In genomic region chr19:52690395-52691214, GRCh38 we compare ENCODE assay signal across 1 cellular context.
TF ChIP-seq lines count a peak whose summit lies in the region.

No MANE protein-coding gene starts in this region.

TF ChIP-seq in K562, 482 proteins besides CTCF, POLR2A, EP300 and RAD21 (continued from another document and continues in another):
- TF ChIP-seq, protein P1, sequence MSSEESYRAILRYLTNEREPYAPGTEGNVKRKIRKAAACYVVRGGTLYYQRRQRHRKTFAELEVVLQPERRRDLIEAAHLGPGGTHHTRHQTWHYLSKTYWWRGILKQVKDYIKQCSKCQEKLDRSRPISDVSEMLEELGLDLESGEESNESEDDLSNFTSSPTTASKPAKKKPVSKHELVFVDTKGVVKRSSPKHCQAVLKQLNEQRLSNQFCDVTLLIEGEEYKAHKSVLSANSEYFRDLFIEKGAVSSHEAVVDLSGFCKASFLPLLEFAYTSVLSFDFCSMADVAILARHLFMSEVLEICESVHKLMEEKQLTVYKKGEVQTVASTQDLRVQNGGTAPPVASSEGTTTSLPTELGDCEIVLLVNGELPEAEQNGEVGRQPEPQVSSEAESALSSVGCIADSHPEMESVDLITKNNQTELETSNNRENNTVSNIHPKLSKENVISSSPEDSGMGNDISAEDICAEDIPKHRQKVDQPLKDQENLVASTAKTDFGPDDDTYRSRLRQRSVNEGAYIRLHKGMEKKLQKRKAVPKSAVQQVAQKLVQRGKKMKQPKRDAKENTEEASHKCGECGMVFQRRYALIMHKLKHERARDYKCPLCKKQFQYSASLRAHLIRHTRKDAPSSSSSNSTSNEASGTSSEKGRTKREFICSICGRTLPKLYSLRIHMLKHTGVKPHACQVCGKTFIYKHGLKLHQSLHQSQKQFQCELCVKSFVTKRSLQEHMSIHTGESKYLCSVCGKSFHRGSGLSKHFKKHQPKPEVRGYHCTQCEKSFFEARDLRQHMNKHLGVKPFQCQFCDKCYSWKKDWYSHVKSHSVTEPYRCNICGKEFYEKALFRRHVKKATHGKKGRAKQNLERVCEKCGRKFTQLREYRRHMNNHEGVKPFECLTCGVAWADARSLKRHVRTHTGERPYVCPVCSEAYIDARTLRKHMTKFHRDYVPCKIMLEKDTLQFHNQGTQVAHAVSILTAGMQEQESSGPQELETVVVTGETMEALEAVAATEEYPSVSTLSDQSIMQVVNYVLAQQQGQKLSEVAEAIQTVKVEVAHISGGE (CRISPR knock-in tag; IDR thresholded peaks at IDR 0.05), result peak in 1 of 3 experiments; percentile 70; a peak in 2 of 6 replicates
- no peak for TF ChIP-seq IRF2 (CRISPR knock-in tag; IDR thresholded peaks at IDR 0.05)
- TF ChIP-seq, protein P2, sequence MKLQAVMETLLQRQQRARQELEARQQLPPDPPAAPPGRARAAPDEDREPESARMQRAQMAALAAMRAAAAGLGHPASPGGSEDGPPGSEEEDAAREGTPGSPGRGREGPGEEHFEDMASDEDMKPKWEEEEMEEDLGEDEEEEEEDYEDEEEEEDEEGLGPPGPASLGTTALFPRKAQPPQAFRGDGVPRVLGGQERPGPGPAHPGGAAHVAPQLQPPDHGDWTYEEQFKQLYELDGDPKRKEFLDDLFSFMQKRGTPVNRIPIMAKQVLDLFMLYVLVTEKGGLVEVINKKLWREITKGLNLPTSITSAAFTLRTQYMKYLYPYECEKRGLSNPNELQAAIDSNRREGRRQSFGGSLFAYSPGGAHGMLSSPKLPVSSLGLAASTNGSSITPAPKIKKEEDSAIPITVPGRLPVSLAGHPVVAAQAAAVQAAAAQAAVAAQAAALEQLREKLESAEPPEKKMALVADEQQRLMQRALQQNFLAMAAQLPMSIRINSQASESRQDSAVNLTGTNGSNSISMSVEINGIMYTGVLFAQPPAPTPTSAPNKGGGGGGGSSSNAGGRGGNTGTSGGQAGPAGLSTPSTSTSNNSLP (IDR thresholded peaks at IDR 0.05; ENCODE audit: borderline replicate concordance, low read depth, low read length), result no peak
- TF ChIP-seq MNT (conservative IDR thresholded peaks at IDR 0.05), result peak; percentile 9 to 40; a peak in 2 of 4 replicates
- TF ChIP-seq POLR2B (IDR thresholded peaks at IDR 0.05; ENCODE audit: low read depth, partially characterized antibody), result peak; percentile 79
- peak; percentile 82 for TF ChIP-seq SUPT5H (IDR thresholded peaks at IDR 0.05)
- no peak for TF ChIP-seq SMAD1 (IDR thresholded peaks at IDR 0.05; ENCODE audit: low read depth, low read length, partially characterized antibody)
- TF ChIP-seq E2F3 (CRISPR knock-in tag; IDR thresholded peaks at IDR 0.05), result peak; percentile 81
- TF ChIP-seq ZNF395 (CRISPR knock-in tag; IDR thresholded peaks at IDR 0.05), result no peak; the same call in 1 of the 2 replicates
- TF ChIP-seq, protein P3, sequence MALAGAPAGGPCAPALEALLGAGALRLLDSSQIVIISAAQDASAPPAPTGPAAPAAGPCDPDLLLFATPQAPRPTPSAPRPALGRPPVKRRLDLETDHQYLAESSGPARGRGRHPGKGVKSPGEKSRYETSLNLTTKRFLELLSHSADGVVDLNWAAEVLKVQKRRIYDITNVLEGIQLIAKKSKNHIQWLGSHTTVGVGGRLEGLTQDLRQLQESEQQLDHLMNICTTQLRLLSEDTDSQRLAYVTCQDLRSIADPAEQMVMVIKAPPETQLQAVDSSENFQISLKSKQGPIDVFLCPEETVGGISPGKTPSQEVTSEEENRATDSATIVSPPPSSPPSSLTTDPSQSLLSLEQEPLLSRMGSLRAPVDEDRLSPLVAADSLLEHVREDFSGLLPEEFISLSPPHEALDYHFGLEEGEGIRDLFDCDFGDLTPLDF (CRISPR knock-in tag; IDR thresholded peaks at IDR 0.05), result peak; percentile 63; the same call in 1 of the 2 replicates
- no peak for TF ChIP-seq JUNB (CRISPR knock-in tag; conservative IDR thresholded peaks at IDR 0.05)
- peak; percentile 14; the same call in 1 of the 2 replicates for TF ChIP-seq MYNN (IDR thresholded peaks at IDR 0.05)
- TF ChIP-seq MYNN (CRISPR knock-in tag; IDR thresholded peaks at IDR 0.05), result no peak
- TF ChIP-seq RBM25 (IDR thresholded peaks at IDR 0.05; ENCODE audit: low read depth, low read length, severe bottlenecking), result no peak
- peak; percentile 42 to 54; a peak in 1 of 4 replicates for TF ChIP-seq MAZ (CRISPR knock-in tag; conservative IDR thresholded peaks at IDR 0.05 in 1 of 2, IDR thresholded peaks at IDR 0.05 in 1 of 2)
- TF ChIP-seq PPARD (CRISPR knock-in tag; IDR thresholded peaks at IDR 0.05), result no peak
- no peak for TF ChIP-seq ZNF12 (CRISPR knock-in tag; IDR thresholded peaks at IDR 0.05)
- no peak for TF ChIP-seq CHD2 (IDR thresholded peaks at IDR 0.05; ENCODE audit: low read depth, low read length)
- 0 out of 2 replicates have a peak, but pooled peaks have one; percentile 24 for TF ChIP-seq ZNF644 (tag; IDR thresholded peaks at IDR 0.05; ENCODE audit: low read depth)
- TF ChIP-seq NKRF (IDR thresholded peaks at IDR 0.05; ENCODE audit: borderline replicate concordance), result no peak
- TF ChIP-seq THAP7 (CRISPR knock-in tag; IDR thresholded peaks at IDR 0.05), result no peak
- TF ChIP-seq KLF10 (CRISPR knock-in tag; IDR thresholded peaks at IDR 0.05), result no peak
- peak; percentile 35; the same call in 1 of the 2 replicates for TF ChIP-seq CBFA2T3 (IDR thresholded peaks at IDR 0.05)
- TF ChIP-seq ETV5 (CRISPR knock-in tag; IDR thresholded peaks at IDR 0.05; ENCODE audit: low read depth), result peak; percentile 63; the same call in 1 of the 2 replicates
- peak; percentile 22 to 45; a peak in 1 of 4 replicates for TF ChIP-seq FOXK2 (conservative IDR thresholded peaks at IDR 0.05 in 1 of 2, IDR thresholded peaks at IDR 0.05 in 1 of 2; ENCODE audit: low read depth in 2 of 2)
- no peak for TF ChIP-seq SMARCB1 (IDR thresholded peaks at IDR 0.05; ENCODE audit: insufficient read length, low read depth)
- no peak for TF ChIP-seq MECOM (CRISPR knock-in tag; IDR thresholded peaks at IDR 0.05)
- peak; percentile 62 for TF ChIP-seq ELF4 (CRISPR knock-in tag; IDR thresholded peaks at IDR 0.05)
- no peak for TF ChIP-seq SRSF9 (IDR thresholded peaks at IDR 0.05; ENCODE audit: borderline replicate concordance, low read depth, low read length)
- TF ChIP-seq PML (IDR thresholded peaks at IDR 0.05; ENCODE audit: low read length), result peak; percentile 46; the same call in 1 of the 2 replicates
- no peak for TF ChIP-seq CHD1 (IDR thresholded peaks at IDR 0.05; ENCODE audit: low read length)
- TF ChIP-seq ESRRA (IDR thresholded peaks at IDR 0.05; ENCODE audit: borderline replicate concordance, low read depth), result peak; percentile 80; the same call in 1 of the 2 replicates
- peak in 1 of 2 experiments; percentile 73; a peak in 2 of 4 replicates for TF ChIP-seq ARNT (IDR thresholded peaks at IDR 0.05)
- TF ChIP-seq, protein P4, sequence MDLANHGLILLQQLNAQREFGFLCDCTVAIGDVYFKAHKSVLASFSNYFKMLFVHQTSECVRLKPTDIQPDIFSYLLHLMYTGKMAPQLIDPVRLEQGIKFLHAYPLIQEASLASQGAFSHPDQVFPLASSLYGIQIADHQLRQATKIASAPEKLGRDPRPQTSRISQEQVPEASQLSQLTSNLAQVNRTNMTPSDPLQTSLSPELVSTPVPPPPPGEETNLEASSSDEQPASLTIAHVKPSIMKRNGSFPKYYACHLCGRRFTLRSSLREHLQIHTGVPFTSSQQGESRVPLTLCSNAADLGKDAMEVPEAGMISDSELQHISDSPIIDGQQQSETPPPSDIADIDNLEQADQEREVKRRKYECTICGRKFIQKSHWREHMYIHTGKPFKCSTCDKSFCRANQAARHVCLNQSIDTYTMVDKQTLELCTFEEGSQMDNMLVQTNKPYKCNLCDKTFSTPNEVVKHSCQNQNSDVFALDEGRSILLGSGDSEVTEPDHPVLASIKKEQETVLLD (IDR thresholded peaks at IDR 0.05), result 0 out of 2 replicates have a peak, but pooled peaks have one; percentile 18
- no peak for TF ChIP-seq RREB1 (CRISPR knock-in tag; IDR thresholded peaks at IDR 0.05)
- peak; percentile 8 for TF ChIP-seq CTCFL (IDR thresholded peaks at IDR 0.05; ENCODE audit: borderline replicate concordance, insufficient read depth, low read depth, low read length, poor library complexity, severe bottlenecking)
